Comparison of ENCODE assay signal across 16 cellular contexts in genomic region chr4:76607846-76608245, GRCh38.
DNase-seq lines count a peak whose midpoint lies in the region; ATAC-seq, FAIRE-seq and TF ChIP-seq lines count a peak whose summit lies in the region.
"Had no signal": no experiment of that assay in that cellular context is flagged by ENCODE, and none has a peak within 500 bp of the region (broad histone marks: within the 10 kb centered on the region; RNA-seq: fewer than 3 reads in every experiment).

No MANE protein-coding gene starts in this region.

- no peak overlapping the region for H3K14ac ChIP-seq in mesenchymal stem cell (ENCODE audit: low read length in 2 of 2)

- DNase-seq in GM12892 (ENCODE audit: insufficient read length), result no peak
- no peak for DNase-seq in mesenchymal stem cell
- no peak for DNase-seq in activated CD4-positive, alpha-beta memory T cell treated with anti-CD3 and anti-CD28 coated beads for 36 hours
- no peak for DNase-seq in NCI-H748 treated with DMSO at 0.1 percent for 48 hours (lab: John Stamatoyannopoulos, UW)
- DNase-seq in RKO (ENCODE audit: low spot score), result no peak
- no peak for DNase-seq in inferior parietal cortex (ENCODE audit: extremely low spot score)
- DNase-seq: activated CD8-positive, alpha-beta T cell treated with anti-CD3 and anti-CD28 coated beads, Interleukin-2, amount 10 ng/mL, durations not matched to agents 7 days and 5 days; activated effector memory CD4-positive, alpha-beta T cell treated with anti-CD3 and anti-CD28 coated beads, Interleukin-2, amount 50 U/mL, for 16 hours; effector CD8-positive, alpha-beta T cell; immature natural killer cell; NCI-H1436; Right ventricle myocardium superior had no signal

- H3K27ac Mint-ChIP-seq in activated CD4-positive, alpha-beta memory T cell treated with anti-CD3 and anti-CD28 coated beads for 36 hours, result no peak overlapping the region
- H3K27ac Mint-ChIP-seq: activated CD8-positive, alpha-beta T cell treated with anti-CD3 and anti-CD28 coated beads, Interleukin-2, amount 10 ng/mL, durations not matched to agents 7 days and 5 days; immature natural killer cell had no signal

- no peak overlapping the region for H2AFZ ChIP-seq in mesenchymal stem cell (ENCODE audit: low read depth, low read length)

- H3K27ac ChIP-seq in HUES64 (ENCODE audit: low read depth, low read length) (peak overlapping the region; percentile 83; the same call in 1 of the 2 replicates), mesenchymal stem cell (ENCODE audit: low read length, poor library complexity, severe bottlenecking) (no peak overlapping the region)

- peak overlapping the region in 1 of 2 experiments; percentile 7 for H3K4ac ChIP-seq in mesenchymal stem cell (ENCODE audit: low read depth in 1 of 2, low read length in 2 of 2)

- peak; percentile 60 for FAIRE-seq in GM12892 (lab: Jason Lieb, UNC)

- H3K4me1 Mint-ChIP-seq in activated CD4-positive, alpha-beta memory T cell treated with anti-CD3 and anti-CD28 coated beads for 36 hours (ENCODE audit: low read depth), result no peaks in the 10 kb centered on the region
- H3K4me1 Mint-ChIP-seq: immature natural killer cell had no signal

- H4K8ac ChIP-seq in mesenchymal stem cell (ENCODE audit: low read length), result peak overlapping the region; percentile 8

- H3K36me3 Mint-ChIP-seq in activated CD4-positive, alpha-beta memory T cell treated with anti-CD3 and anti-CD28 coated beads for 36 hours, result no peaks in the 10 kb centered on the region
- H3K36me3 Mint-ChIP-seq: brain, immature natural killer cell had no signal

- no peak overlapping the region for H3K4me3 Mint-ChIP-seq in activated CD4-positive, alpha-beta memory T cell treated with anti-CD3 and anti-CD28 coated beads for 36 hours
- H3K4me3 Mint-ChIP-seq: activated CD8-positive, alpha-beta T cell treated with anti-CD3 and anti-CD28 coated beads, Interleukin-2, amount 10 ng/mL, durations not matched to agents 7 days and 5 days; immature natural killer cell had no signal

- no peak for TF ChIP-seq POLR2A in GM12892 (IDR thresholded peaks at IDR 0.05; ENCODE audit: low read depth, low read length)

- intact Hi-C loops in activated CD4-positive, alpha-beta memory T cell treated with anti-CD3 and anti-CD28 coated beads for 36 hours (cut with micrococcal nuclease), result no loop called here

- H3K4me2 ChIP-seq in mesenchymal stem cell (ENCODE audit: low read length, poor library complexity, severe bottlenecking), result no peak overlapping the region

- H3K9me3 ChIP-seq in HUES64 (ENCODE audit: insufficient read depth, low read depth, low read length), result no peaks in the 10 kb centered on the region
- H3K9me3 ChIP-seq in mesenchymal stem cell (ENCODE audit: control insufficient read depth, low read length), result no peaks in the 10 kb centered on the region
- H3K9me3 ChIP-seq: gastroesophageal sphincter had no signal

- H3K4me3 ChIP-seq in HUES64 (ENCODE audit: low read length), result no peak overlapping the region
- H3K4me3 ChIP-seq in mesenchymal stem cell (ENCODE audit: insufficient read depth in 1 of 2, low read depth in 1 of 2, low read length in 2 of 2), result no peak overlapping the region
- H3K4me3 ChIP-seq: gastroesophageal sphincter had no signal

- H4K91ac ChIP-seq in mesenchymal stem cell (ENCODE audit: low read length), result peak overlapping the region; percentile 74

- H3K27me3 Mint-ChIP-seq in activated CD4-positive, alpha-beta memory T cell treated with anti-CD3 and anti-CD28 coated beads for 36 hours, result peaks cover 7% of the 10 kb centered on the region
- H3K27me3 Mint-ChIP-seq: brain had no signal

- H3K79me1 ChIP-seq in mesenchymal stem cell (replicated peaks; ENCODE audit: low read length, poor library complexity, severe bottlenecking), result peaks cover 2% of the 10 kb centered on the region

- H3K23ac ChIP-seq in mesenchymal stem cell (ENCODE audit: low read length in 2 of 2), result no peak overlapping the region

- CTCF ChIA-PET in activated CD4-positive, alpha-beta memory T cell treated with anti-CD3 and anti-CD28 coated beads for 36 hours (lab: Charles Lee), result no interaction called here

- H2BK5ac ChIP-seq in mesenchymal stem cell (ENCODE audit: low read depth, low read length, poor library complexity, severe bottlenecking), result no peak overlapping the region

- H2BK12ac ChIP-seq in mesenchymal stem cell (ENCODE audit: low read length in 2 of 2), result peak overlapping the region in 1 of 2 experiments; percentile 29

- peak overlapping the region; percentile 50 to 71 for H3K18ac ChIP-seq in mesenchymal stem cell (ENCODE audit: low read depth in 1 of 2, low read length in 2 of 2)

- H3K9ac ChIP-seq in HUES64 (ENCODE audit: low read depth, low read length) (no peak overlapping the region), mesenchymal stem cell (ENCODE audit: low read length) (no peak overlapping the region)

- H3K9me3 Mint-ChIP-seq in activated CD4-positive, alpha-beta memory T cell treated with anti-CD3 and anti-CD28 coated beads for 36 hours, result no peaks in the 10 kb centered on the region
- H3K9me3 Mint-ChIP-seq: brain, immature natural killer cell had no signal

- H3K27me3 ChIP-seq in HUES64 (ENCODE audit: insufficient read depth, low read length) (no peaks in the 10 kb centered on the region), mesenchymal stem cell (ENCODE audit: control insufficient read depth in 1 of 2, insufficient read depth in 1 of 2, low read length in 2 of 2) (no peaks in the 10 kb centered on the region)
- H3K27me3 ChIP-seq: gastroesophageal sphincter had no signal

- no peak overlapping the region for H2BK120ac ChIP-seq in mesenchymal stem cell (ENCODE audit: low read depth, low read length)

- H2AK5ac ChIP-seq in mesenchymal stem cell (ENCODE audit: low read length, severe bottlenecking), result no peak overlapping the region

- H3K36me3 ChIP-seq in HUES64 (ENCODE audit: insufficient read depth, low read length), result no peaks in the 10 kb centered on the region
- no peaks in the 10 kb centered on the region for H3K36me3 ChIP-seq in mesenchymal stem cell (ENCODE audit: control insufficient read depth in 1 of 2, insufficient read depth in 2 of 2, low read depth in 1 of 2, low read length in 2 of 2)
- H3K36me3 ChIP-seq: gastroesophageal sphincter had no signal

- WGBS in HUES64, result 89% methylated on average over 1 of the region's 1 CpG
- WGBS in mesenchymal stem cell, result 96% methylated on average over 1 of the region's 1 CpG

- peak; percentile 39 for ATAC-seq in GM21528 (IDR thresholded peaks at IDR 0.05; ENCODE audit: low FRiP score, unreplicated experiment)
- ATAC-seq: activated CD8-positive, alpha-beta T cell treated with anti-CD3 and anti-CD28 coated beads, Interleukin-2, amount 10 ng/mL, durations not matched to agents 7 days and 5 days; gastroesophageal sphincter had no signal

- POLR2A ChIA-PET in activated CD4-positive, alpha-beta memory T cell treated with anti-CD3 and anti-CD28 coated beads for 36 hours (lab: Charles Lee), result no interaction called here

- H3K4me1 ChIP-seq in HUES64 (ENCODE audit: insufficient read depth, low read length) (peaks cover 55% of the 10 kb centered on the region), mesenchymal stem cell (ENCODE audit: control insufficient read depth, insufficient read depth, low read depth, low read length) (peaks cover 2% of the 10 kb centered on the region)

- peak overlapping the region; percentile 93 for H2BK15ac ChIP-seq in mesenchymal stem cell (ENCODE audit: low read depth, poor library complexity, severe bottlenecking)
